8 cellular contexts compared by ENCODE assay signal in the genomic region with DNA sequence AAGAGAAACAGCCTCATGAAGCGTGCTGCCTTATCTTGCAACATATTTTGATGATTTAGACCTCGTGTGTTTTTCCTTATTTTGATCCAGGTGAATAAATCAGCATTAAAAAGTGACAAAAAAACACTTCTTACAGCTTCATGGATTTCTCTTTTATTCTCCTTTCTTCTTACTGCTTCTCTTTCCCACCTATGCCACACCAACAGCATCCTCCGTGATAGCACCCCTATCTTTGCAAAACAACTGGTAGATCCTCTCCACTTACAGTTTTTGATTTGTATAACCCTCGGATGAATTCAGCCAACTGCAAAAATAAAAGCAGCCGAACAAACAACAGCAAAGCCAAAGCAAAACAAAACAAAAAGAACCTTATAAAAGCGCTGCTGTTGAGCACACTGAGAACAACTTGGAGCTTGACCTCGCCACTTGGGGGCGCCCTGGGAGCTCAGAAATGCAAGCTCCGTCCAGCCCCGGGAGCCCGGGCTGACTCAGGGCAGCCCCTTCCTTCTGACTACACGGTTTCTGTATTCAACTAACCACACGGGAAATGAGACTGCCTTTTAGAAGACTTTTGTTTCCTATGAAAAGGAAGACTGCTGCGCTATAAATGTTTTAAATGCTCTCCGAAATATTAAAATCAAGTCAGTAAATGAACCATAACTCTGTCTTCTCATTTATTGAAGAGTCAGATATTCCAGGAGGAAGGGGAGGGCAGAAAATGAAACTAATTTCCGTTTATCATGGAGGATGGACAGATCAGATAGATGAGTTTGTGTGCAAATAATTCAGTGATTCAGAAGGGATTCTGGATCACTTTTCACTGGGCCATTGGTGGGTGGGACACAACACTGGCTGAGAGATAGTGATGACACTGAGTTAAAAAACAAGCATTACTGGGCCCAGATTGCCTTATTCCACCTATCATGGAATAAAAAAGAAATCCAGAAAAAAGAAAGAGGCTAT.
DNase-seq lines count a peak whose midpoint lies in the region; ATAC-seq and TF ChIP-seq lines count a peak whose summit lies in the region.
"Not testable (repeated sequence)": the region's sequence is repeated elsewhere in the genome, so short reads cannot be mapped to it uniquely, and the experiment has no call there.

No MANE protein-coding gene starts in this region.

- in situ Hi-C loops in gastrocnemius medialis (cut with MboI; ENCODE audit: low sequenced_read_pairs in 4 of 4): not testable (repeated sequence)

- peak; percentile 84 for ATAC-seq in GM21528 (IDR thresholded peaks at IDR 0.05; ENCODE audit: low FRiP score, unreplicated experiment)
- ATAC-seq in HG03196 (IDR thresholded peaks at IDR 0.05; ENCODE audit: unreplicated experiment): peak; percentile 94
- peak; percentile 96 to 99 for ATAC-seq in activated CD4-positive, CD25-positive, alpha-beta regulatory T cell treated with anti-CD3 and anti-CD28 coated beads, Interleukin-2, amount 50 U/mL, for 24 hours
- ATAC-seq in heart right ventricle: peak; percentile 73 to 92 (median 86)
- peak; percentile 56 to 79 for ATAC-seq in gastrocnemius medialis

- not testable (repeated sequence) for H3K27ac ChIP-seq in heart right ventricle, gastrocnemius medialis, stomach

- peak; percentile 91 for DNase-seq in activated naive CD4-positive, alpha-beta T cell treated with anti-CD3 and anti-CD28 coated beads, Interleukin-2, amount 50 U/mL, for 16 hours
- DNase-seq in heart right ventricle (peak; percentile 73 to 85), gastrocnemius medialis (peak; percentile 20 to 62), stomach (peak; percentile 84)

- H3K9me3 ChIP-seq in heart right ventricle, gastrocnemius medialis, stomach: not testable (repeated sequence)

- not testable (repeated sequence) for H3K4me1 ChIP-seq in heart right ventricle, gastrocnemius medialis, stomach

- TF ChIP-seq CTCF in GM12874 (IDR thresholded peaks at IDR 0.05; ENCODE audit: insufficient read depth, low read depth, low read length) (0 out of 2 replicates have a peak, but pooled peaks have one; percentile 17), heart right ventricle (IDR thresholded peaks at IDR 0.05) (peak in 7 of 9 donors; percentile 30 to 55 (median 48)), gastrocnemius medialis (IDR thresholded peaks at IDR 0.05 in 4 of 5, conservative IDR thresholded peaks at IDR 0.05 in 1 of 5) (peak in 2 of 5 experiments; percentile 26 to 38), stomach (IDR thresholded peaks at IDR 0.05) (peak in 2 of 7 experiments; percentile 27 to 36)

- not testable (repeated sequence) for H3K36me3 ChIP-seq in heart right ventricle, gastrocnemius medialis, stomach

- not testable (repeated sequence) for TF ChIP-seq EP300 in stomach (IDR thresholded peaks at IDR 0.05)

- not testable (repeated sequence) for H3K4me3 ChIP-seq in heart right ventricle, gastrocnemius medialis, stomach

- intact Hi-C loops in heart right ventricle (cut with DNase I); gastrocnemius medialis (cut with DNase I; ENCODE audit: low total_unique reads); stomach (cut with DNase I; ENCODE audit: low total_unique reads): not testable (repeated sequence)

- H3K27me3 ChIP-seq in heart right ventricle: peaks cover 0 to 32% (median 6%) of the 10 kb centered on the region in 7 donors
- not testable (repeated sequence) for H3K27me3 ChIP-seq in gastrocnemius medialis, stomach

- not testable (repeated sequence) for TF ChIP-seq POLR2A in gastrocnemius medialis (IDR thresholded peaks at IDR 0.05); stomach (IDR thresholded peaks at IDR 0.05)

- 17 to 18% methylated on average over 10 of the region's 16 CpGs for WGBS in heart right ventricle, 2 donors
- whole genome bisulfite sequencing in stomach, 5 donors: 17 to 20% (median 18%) methylated on average over 10 to 12 of the region's 16 CpGs

Comparison
In these comparisons a context has a peak if more than half of its experiments do, and no peak if none do; other contexts are left out.
1. DNase-seq: peak in every context shown above with its lines; median percentile 91 in activated naive CD4-positive, alpha-beta T cell treated with anti-CD3 and anti-CD28 coated beads, Interleukin-2, amount 50 U/mL, for 16 hours; 84 in stomach; 79 in heart right ventricle; 41 in gastrocnemius medialis.